9 cellular contexts compared by ENCODE assay signal in the genomic region with DNA sequence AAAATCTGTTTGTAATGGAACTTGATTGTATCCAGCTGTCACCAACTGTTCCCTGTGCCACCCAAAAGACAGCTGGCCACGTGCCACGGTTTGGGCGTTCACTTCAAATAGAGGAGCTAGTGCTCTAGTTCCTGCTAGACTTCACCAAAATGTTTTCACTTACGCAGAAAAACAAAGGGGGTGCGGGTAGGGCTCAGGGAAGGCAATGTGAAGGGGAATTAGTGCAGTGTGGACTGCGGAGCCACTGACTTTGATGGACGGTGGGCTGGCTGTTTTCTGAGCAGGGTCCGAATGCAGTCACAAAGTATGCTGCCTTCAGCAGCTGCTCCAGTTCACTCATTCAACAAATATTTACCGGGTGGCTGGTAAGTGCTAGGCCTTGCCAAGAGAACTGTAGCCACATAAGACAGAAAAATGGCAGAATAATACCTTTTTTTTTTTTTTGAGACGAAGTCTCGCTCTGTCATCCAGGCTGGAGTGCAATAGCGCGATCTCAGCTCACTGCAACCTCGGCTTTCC. TPM values are rescaled to one million over a fixed set of nuclear protein-coding genes. Genes with fewer than 3 reads are reported as not detected.
DNase-seq lines count a peak whose midpoint lies in the region; ATAC-seq lines count a peak whose summit lies in the region.
"Had no signal": no experiment of that assay in that cellular context is flagged by ENCODE, and none has a peak within 500 bp of the region (broad histone marks: within the 10 kb centered on the region; RNA-seq: fewer than 3 reads in every experiment).

No MANE protein-coding gene starts in this region.

- no peak overlapping the region for H3K4me3 ChIP-seq in HAP-1
- H3K4me3 ChIP-seq: breast epithelium had no signal

- no peaks in the 10 kb centered on the region for H3K9me3 ChIP-seq in HAP-1
- H3K9me3 ChIP-seq: breast epithelium had no signal

- DNase-seq in GM03348 (ENCODE audit: low spot score): peak; percentile 69
- peak in 3 of 5 experiments; percentile 43 to 64 (median 49) for DNase-seq in T-helper 2 cell
- DNase-seq in effector CD4-positive, alpha-beta T cell: peak; percentile 47
- peak; percentile 40 for DNase-seq in natural killer cell treated with Interleukin-12 subunit alpha and Interleukin-12 subunit beta and Interleukin-15 and Interleukin-18, amount 100 ng/mL, for 72 hours (ENCODE audit: low spot score)
- no peak for DNase-seq in hepatic stellate cell (ENCODE audit: low spot score)
- DNase-seq in HAP-1 (ENCODE audit: low spot score in 2 of 2): no peak

- H3K4me1 Mint-ChIP-seq in natural killer cell treated with Interleukin-12 subunit alpha and Interleukin-12 subunit beta and Interleukin-15 and Interleukin-18, amount 100 ng/mL, for 72 hours (ENCODE audit: low read depth in 2 of 2): peaks cover 53 to 54% of the 10 kb centered on the region in 2 donors

- H3K27me3 Mint-ChIP-seq in natural killer cell treated with Interleukin-12 subunit alpha and Interleukin-12 subunit beta and Interleukin-15 and Interleukin-18, amount 100 ng/mL, for 72 hours: no peaks in the 10 kb centered on the region

- in situ Hi-C loops in HAP-1 (cut with MboI; ENCODE audit: low sequenced_read_pairs): no loop called here

- no peaks in the 10 kb centered on the region for H3K9me3 Mint-ChIP-seq in natural killer cell treated with Interleukin-12 subunit alpha and Interleukin-12 subunit beta and Interleukin-15 and Interleukin-18, amount 100 ng/mL, for 72 hours

- H3K27me3 ChIP-seq in HAP-1 (ENCODE audit: low read depth): no peaks in the 10 kb centered on the region
- H3K27me3 ChIP-seq: breast epithelium had no signal

- H3K36me3 Mint-ChIP-seq in natural killer cell treated with Interleukin-12 subunit alpha and Interleukin-12 subunit beta and Interleukin-15 and Interleukin-18, amount 100 ng/mL, for 72 hours: peaks cover 6% of the 10 kb centered on the region

- H3K4me1 ChIP-seq in HAP-1: no peaks in the 10 kb centered on the region
- H3K4me1 ChIP-seq: breast epithelium had no signal

- H3K4me3 Mint-ChIP-seq in natural killer cell treated with Interleukin-12 subunit alpha and Interleukin-12 subunit beta and Interleukin-15 and Interleukin-18, amount 100 ng/mL, for 72 hours: peak overlapping the region; percentile 17

- no peak for ATAC-seq in natural killer cell treated with Interleukin-12 subunit alpha and Interleukin-12 subunit beta and Interleukin-15 and Interleukin-18, amount 100 ng/mL, for 72 hours
- ATAC-seq in HG03520 (IDR thresholded peaks at IDR 0.05; ENCODE audit: unreplicated experiment) (no peak), HG02571 (IDR thresholded peaks at IDR 0.05; ENCODE audit: unreplicated experiment) (no peak)

- peaks cover 6% of the 10 kb centered on the region; the same call in 1 of the 2 replicates for H3K36me3 ChIP-seq in HAP-1 (replicated peaks)
- H3K36me3 ChIP-seq: breast epithelium had no signal

- H3K27ac Mint-ChIP-seq in natural killer cell treated with Interleukin-12 subunit alpha and Interleukin-12 subunit beta and Interleukin-15 and Interleukin-18, amount 100 ng/mL, for 72 hours: peak overlapping the region; percentile 41 to 61

RNA-seq across cellular contexts. Expression of a gene that starts 7.6 kb away (rescaled TPM):
- 100 to 1,000 TPM; 111 to 149 TPM for total RNA-seq in natural killer cell treated with Interleukin-12 subunit alpha and Interleukin-12 subunit beta and Interleukin-15 and Interleukin-18, amount 100 ng/mL, for 72 hours

RNA-seq across cellular contexts. Expression of a gene that starts 50.9 kb away (rescaled TPM):
- 100 to 1,000 TPM in 1 of 2 donors, 10 to 100 TPM in 1; 75.2 to 154 TPM for total RNA-seq in natural killer cell treated with Interleukin-12 subunit alpha and Interleukin-12 subunit beta and Interleukin-15 and Interleukin-18, amount 100 ng/mL, for 72 hours

Comparison
In these comparisons a context has a peak if more than half of its experiments do, and no peak if none do; other contexts are left out.
1. DNase-seq: peak in GM03348 (single experiment), T-helper 2 cell (3 of 5), effector CD4-positive, alpha-beta T cell (single experiment) and natural killer cell treated with Interleukin-12 subunit alpha and Interleukin-12 subunit beta and Interleukin-15 and Interleukin-18, amount 100 ng/mL, for 72 hours (single experiment); none in hepatic stellate cell (single experiment) and HAP-1 (0 of 2).